1 cellular context compared by ENCODE assay signal in the genomic region with DNA sequence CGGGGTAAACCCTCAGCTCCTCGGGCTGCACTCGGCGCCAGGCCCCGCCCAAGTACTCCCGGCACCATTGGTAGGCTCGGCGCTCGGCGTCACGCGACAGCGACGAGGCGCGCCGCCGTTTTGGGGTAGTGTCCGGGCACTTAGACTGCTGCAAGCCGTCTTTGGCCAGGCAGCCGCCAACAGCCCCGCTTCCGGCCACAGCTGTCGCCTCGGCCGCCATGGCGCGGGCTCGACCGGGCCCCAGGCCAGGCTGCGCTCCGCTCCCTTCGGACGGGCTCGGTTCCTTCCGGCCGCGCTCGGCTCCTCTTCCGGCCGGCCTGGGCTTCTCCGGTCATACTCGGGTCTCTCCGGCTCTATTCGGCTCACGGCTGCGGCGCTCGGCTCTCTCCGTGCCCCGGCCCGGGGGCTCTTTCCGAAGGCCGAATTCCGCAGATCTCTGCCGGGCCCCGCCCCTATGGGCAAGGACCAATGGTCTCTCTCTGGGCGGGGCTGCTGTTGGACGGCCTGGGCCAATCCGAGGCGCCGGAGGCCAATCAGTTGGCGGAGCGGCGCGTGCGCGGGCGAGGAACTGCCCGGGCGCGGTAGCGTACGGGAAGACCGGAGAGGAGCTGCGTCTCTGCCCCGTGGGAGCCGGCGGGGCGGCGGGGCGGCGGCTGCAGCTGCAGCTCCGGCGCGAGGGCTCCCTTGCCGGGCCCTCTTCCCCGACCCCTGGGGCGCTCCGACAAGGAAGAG.
A peak's percentile ranks its signal among the peaks of the same experiment; 100 is the strongest.
TF ChIP-seq lines count a peak whose summit lies in the region.

A gene with protein sequence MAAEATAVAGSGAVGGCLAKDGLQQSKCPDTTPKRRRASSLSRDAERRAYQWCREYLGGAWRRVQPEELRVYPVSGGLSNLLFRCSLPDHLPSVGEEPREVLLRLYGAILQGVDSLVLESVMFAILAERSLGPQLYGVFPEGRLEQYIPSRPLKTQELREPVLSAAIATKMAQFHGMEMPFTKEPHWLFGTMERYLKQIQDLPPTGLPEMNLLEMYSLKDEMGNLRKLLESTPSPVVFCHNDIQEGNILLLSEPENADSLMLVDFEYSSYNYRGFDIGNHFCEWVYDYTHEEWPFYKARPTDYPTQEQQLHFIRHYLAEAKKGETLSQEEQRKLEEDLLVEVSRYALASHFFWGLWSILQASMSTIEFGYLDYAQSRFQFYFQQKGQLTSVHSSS (minus strand): TSS at position 288 of the 732 bp plus-strand sequence. CDS start 68 bp downstream, at position 220.

TF ChIP-seq in GM23338, 12 proteins besides CTCF, POLR2A, EP300 and RAD21:
- TF ChIP-seq EZH2phosphoT487 (IDR thresholded peaks at IDR 0.05; ENCODE audit: unreplicated experiment) (no peak), CREB1 (CRISPR knock-in tag; IDR thresholded peaks at IDR 0.05; ENCODE audit: low read depth) (peak; percentile 86), POLR2AphosphoS5 (IDR thresholded peaks at IDR 0.05; ENCODE audit: low read depth) (peak; percentile 64)
